Comparison of ENCODE assay signal across 1 cellular context in genomic region chr19:54201980-54202379, GRCh38.
TF ChIP-seq lines count a peak whose summit lies in the region.

No MANE protein-coding gene starts in this region.

TF ChIP-seq in K562, 482 proteins besides CTCF, POLR2A, EP300 and RAD21:
- TF ChIP-seq CHD4 (IDR thresholded peaks at IDR 0.05; ENCODE audit: insufficient read depth, insufficient replicate concordance, low read depth, low read length, poor library complexity, severe bottlenecking) (no peak), CEBPB (tag; IDR thresholded peaks at IDR 0.05) (0 out of 2 replicates have a peak, but pooled peaks have one; percentile 28), BRD9 (IDR thresholded peaks at IDR 0.05; ENCODE audit: low read depth, partially characterized antibody) (no peak), TCF3 (CRISPR knock-in tag; IDR thresholded peaks at IDR 0.05) (no peak), CBX5 (IDR thresholded peaks at IDR 0.05; ENCODE audit: borderline replicate concordance, low read depth) (no peak), CEBPG (CRISPR knock-in tag; IDR thresholded peaks at IDR 0.05) (peak; percentile 20; the same call in 1 of the 2 replicates), CEBPG (tag; conservative IDR thresholded peaks at IDR 0.05 in 1 of 2, IDR thresholded peaks at IDR 0.05 in 1 of 2) (peak in 1 of 2 experiments; percentile 40; a peak in 1 of 4 replicates)
TF ChIP-seq in K562: peak in this region for 2.
